19 cellular contexts compared by ENCODE assay signal in the genomic region with DNA sequence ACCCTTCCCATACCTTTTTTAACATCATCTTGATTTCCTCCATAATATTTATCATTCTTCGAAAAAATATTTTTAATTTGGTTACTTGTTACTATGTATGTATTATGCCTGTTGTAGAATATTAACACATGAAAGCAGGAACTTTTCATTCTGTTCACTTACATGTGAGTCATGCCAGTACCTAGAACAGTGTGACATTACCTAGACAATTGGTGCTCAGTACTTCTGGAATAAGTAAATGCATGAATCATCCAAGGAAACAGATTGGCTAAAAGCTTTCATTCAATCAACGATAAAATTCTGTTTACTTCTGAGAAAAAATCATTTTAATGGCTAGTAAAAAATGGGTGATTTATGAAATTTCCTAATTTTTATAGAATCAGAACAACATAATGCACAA.
"Had no signal": no experiment of that assay in that cellular context is flagged by ENCODE, and none has a peak within 500 bp of the region (broad histone marks: within the 10 kb centered on the region; RNA-seq: fewer than 3 reads in every experiment).

No MANE protein-coding gene starts in this region.

- H3K36me3 ChIP-seq: right atrium auricular region, tibial nerve, uterus had no signal

- H3K9me3 ChIP-seq: right atrium auricular region, tibial nerve, uterus had no signal

- ATAC-seq: activated CD4-positive, CD25-positive, alpha-beta regulatory T cell treated with anti-CD3 and anti-CD28 coated beads, Interleukin-2, amount 50 U/mL, for 24 hours; natural killer cell treated with Interleukin-12 subunit alpha and Interleukin-12 subunit beta and Interleukin-15 and Interleukin-18, amount 100 ng/mL, for 72 hours had no signal

- FAIRE-seq: endothelial cell of umbilical vein, keratinocyte had no signal

- H3K4me1 ChIP-seq: right atrium auricular region, uterus had no signal

- DNase-seq: activated CD4-positive, alpha-beta T cell treated with anti-CD3 and anti-CD28 coated beads, Interleukin-2, amount 50 U/mL, for 4 hours; activated effector memory CD4-positive, alpha-beta T cell treated with Interleukin-2 at 50 U/mL for 16 hours; activated naive CD4-positive, alpha-beta T cell treated with anti-CD3 and anti-CD28 coated beads, Interleukin-2, amount 50 U/mL, for 16 hours; activated T-cell treated with anti-CD3 and anti-CD28 coated beads, Interleukin-2, amount 50 U/mL, for 24 hours; cortex of kidney; effector CD4-positive, alpha-beta T cell; mesendoderm; stimulated activated CD4-positive, alpha-beta T cell treated with anti-CD3 and anti-CD28 coated beads, Interleukin-15, amount 100 ng/mL, for 24 hours; stimulated activated CD4-positive, alpha-beta T cell treated with anti-CD3 and anti-CD28 coated beads, Interleukin-4, amount 100 ng/mL, for 1 hour; stimulated activated naive CD4-positive, alpha-beta T cell; substantia nigra; SW 1271; uterus had no signal

- H3K27ac ChIP-seq: right atrium auricular region, tibial nerve, uterus had no signal

- H3K4me3 ChIP-seq: right atrium auricular region, tibial nerve, uterus had no signal

- H3K27me3 ChIP-seq: right atrium auricular region, tibial nerve, uterus had no signal
